14 cellular contexts compared by ENCODE assay signal in the genomic region with DNA sequence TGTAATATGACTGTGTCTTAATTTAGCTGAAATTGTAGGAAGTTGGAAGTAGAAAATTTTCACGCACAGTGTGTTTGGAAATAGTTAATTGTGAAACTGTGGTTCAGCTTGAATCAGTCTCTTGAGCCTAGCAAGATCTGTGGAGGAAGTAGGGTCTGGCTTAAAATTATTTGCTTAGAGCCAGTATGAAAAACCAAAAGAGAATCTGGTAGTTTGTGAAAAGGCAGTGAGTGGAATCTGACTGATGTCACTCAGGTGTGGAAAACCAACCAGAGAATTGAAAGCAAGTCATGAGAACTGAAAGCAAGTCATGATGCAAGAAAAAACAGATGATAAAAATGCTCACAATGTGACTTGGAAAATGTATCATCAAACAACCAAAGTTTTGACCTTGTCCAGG. TPM values are rescaled to one million over a fixed set of nuclear protein-coding genes. Genes with fewer than 3 reads are reported as not detected.
DNase-seq lines count a peak whose midpoint lies in the region; ATAC-seq and TF ChIP-seq lines count a peak whose summit lies in the region.
"Had no signal": no experiment of that assay in that cellular context is flagged by ENCODE, and none has a peak within 500 bp of the region (broad histone marks: within the 10 kb centered on the region; RNA-seq: fewer than 3 reads in every experiment).

No MANE protein-coding gene starts in this region.

- no peaks in the 10 kb centered on the region for H3K4me1 ChIP-seq in colonic mucosa

- no peak for TF ChIP-seq CTCF in activated B cell treated with CpG ODN at 0.5 μM for 24 hours (IDR thresholded peaks at IDR 0.05)
- TF ChIP-seq CTCF in colonic mucosa (IDR thresholded peaks at IDR 0.05): no peak

- peak overlapping the region; percentile 39 for H3K27ac Mint-ChIP-seq in activated B cell treated with CpG ODN at 0.5 μM for 24 hours
- H3K27ac Mint-ChIP-seq: type B pancreatic cell had no signal

- peaks cover 9% of the 10 kb centered on the region for H3K4me1 Mint-ChIP-seq in activated B cell treated with CpG ODN at 0.5 μM for 24 hours

- CTCF ChIA-PET in activated B cell treated with CpG ODN at 0.5 μM for 24 hours (lab: Charles Lee): interaction anchor here (1.5 kb wide), 1 partner anchor 15 kb away, joined by 7 read pairs; a partner anchor contains a TSS

- DNase-seq in activated B cell treated with CpG ODN at 0.5 μM for 24 hours: no peak
- no peak for DNase-seq in colonic mucosa
- DNase-seq in activated CD4-positive, alpha-beta T cell treated with anti-CD3 and anti-CD28 coated beads, Interleukin-2, amount 50 U/mL, for 4 hours: no peak
- no peak for DNase-seq in DMS53 treated with DMSO at 0.1 percent for 48 hours (lab: John Stamatoyannopoulos, UW; ENCODE audit: unreplicated experiment)
- no peak for DNase-seq in MG63
- DNase-seq: DND-41; mesenchymal stem cell; stimulated activated CD4-positive, alpha-beta T cell treated with anti-CD3 and anti-CD28 coated beads, Interleukin-15, amount 100 ng/mL, for 24 hours had no signal

- no peaks in the 10 kb centered on the region for H3K27me3 Mint-ChIP-seq in activated B cell treated with CpG ODN at 0.5 μM for 24 hours
- H3K27me3 Mint-ChIP-seq: type B pancreatic cell had no signal

- H3K36me3 Mint-ChIP-seq in activated B cell treated with CpG ODN at 0.5 μM for 24 hours (ENCODE audit: low read depth): no peaks in the 10 kb centered on the region
- H3K36me3 Mint-ChIP-seq: type B pancreatic cell had no signal

- H3K36me3 ChIP-seq in colonic mucosa (no peaks in the 10 kb centered on the region), MG63 (no peaks in the 10 kb centered on the region)

- H3K9ac ChIP-seq in colonic mucosa (ENCODE audit: low read depth in 2 of 2, low read length in 2 of 2): no peak overlapping the region

- ATAC-seq in GM18861 (IDR thresholded peaks at IDR 0.05; ENCODE audit: unreplicated experiment) (peak; percentile 61), GM21528 (IDR thresholded peaks at IDR 0.05; ENCODE audit: low FRiP score, unreplicated experiment) (peak; percentile 94), HG03280 (IDR thresholded peaks at IDR 0.05; ENCODE audit: unreplicated experiment) (peak; percentile 90), activated B cell treated with CpG ODN at 0.5 μM for 24 hours (ENCODE audit: low read depth) (peak; percentile 81)

- no peaks in the 10 kb centered on the region for H3K9me3 ChIP-seq in colonic mucosa
- H3K9me3 ChIP-seq in MG63: no peaks in the 10 kb centered on the region

- no peaks in the 10 kb centered on the region for H3K27me3 ChIP-seq in colonic mucosa
- no peaks in the 10 kb centered on the region for H3K27me3 ChIP-seq in MG63

- POLR2A ChIA-PET in activated B cell treated with CpG ODN at 0.5 μM for 24 hours (lab: Charles Lee): interaction anchor here (1.1 kb wide), 2 partner anchors 15 to 19 kb away, joined by 3 read pairs; a partner anchor contains a TSS

- no peak overlapping the region for H3K4me3 Mint-ChIP-seq in activated B cell treated with CpG ODN at 0.5 μM for 24 hours
- H3K4me3 Mint-ChIP-seq: type B pancreatic cell had no signal

- H3K27ac ChIP-seq in colonic mucosa: no peak overlapping the region

- intact Hi-C loops in activated B cell treated with CpG ODN at 0.5 μM for 24 hours (cut with micrococcal nuclease): loop anchor here (1.0 kb wide), 1 partner anchor 16 kb away; no protein-coding TSS in a partner anchor
- intact Hi-C loops in colonic mucosa (cut with DNase I): no loop called here

- no peaks in the 10 kb centered on the region for H3K9me3 Mint-ChIP-seq in activated B cell treated with CpG ODN at 0.5 μM for 24 hours
- H3K9me3 Mint-ChIP-seq: type B pancreatic cell had no signal

- H3K4me3 ChIP-seq in colonic mucosa: no peak overlapping the region
- H3K4me3 ChIP-seq in MG63: no peak overlapping the region

RNA-seq across cellular contexts. Expression of a gene that starts 11.5 kb away (rescaled TPM):
- total RNA-seq in activated B cell treated with CpG ODN at 0.5 μM for 24 hours (0.07 and 0.31 TPM in 2 replicates), colonic mucosa (under 1 TPM in 1 of 2 donors, not detected in 1; 0.16 TPM)
- total RNA-seq in MG63 (2014; rRNA removed; shearing (Covaris generic); ENCODE audit: low replicate concordance): not detected in 2 replicates
- total RNA-seq: astrocyte, NCI-H460 had no signal

RNA-seq across cellular contexts. Expression of a gene that starts 14.9 kb away (rescaled TPM):
- total RNA-seq in activated B cell treated with CpG ODN at 0.5 μM for 24 hours: 4.9 and 5.7 TPM in 2 replicates
- 10 to 100 TPM; 13.0 to 19.1 TPM for total RNA-seq in colonic mucosa
- total RNA-seq in MG63 (2014; rRNA removed; shearing (Covaris generic); ENCODE audit: low replicate concordance): 14.8 and 29.3 TPM in 2 replicates
